In the genomic region with DNA sequence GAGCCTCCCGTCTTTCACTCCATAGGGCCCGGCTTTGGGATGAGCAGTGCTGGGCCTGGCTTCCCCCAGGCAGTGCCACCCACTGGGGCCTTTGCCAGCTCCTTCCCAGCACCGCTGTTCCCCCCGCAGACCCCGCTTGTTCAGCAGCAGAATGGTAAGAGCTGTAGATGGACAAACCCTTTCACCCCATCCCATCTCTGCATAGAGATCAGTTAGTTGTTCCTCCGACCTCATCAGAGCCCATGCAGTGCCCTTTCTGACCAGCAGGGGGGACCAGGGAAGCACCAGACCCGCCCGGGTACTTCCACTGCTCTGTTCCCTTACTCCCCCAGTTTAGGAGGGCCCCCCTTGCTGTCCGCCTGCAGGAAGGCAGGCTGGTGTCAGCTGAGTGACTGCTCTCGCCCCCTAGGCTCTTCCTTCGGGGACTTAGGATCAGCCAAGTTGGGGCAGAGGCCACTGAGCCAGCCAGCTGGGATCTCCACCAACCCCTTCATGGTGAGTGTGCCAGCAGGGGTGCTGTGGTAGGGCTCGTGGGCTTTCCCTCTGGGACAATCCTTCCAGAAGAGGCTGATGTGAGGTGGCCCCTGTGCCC, we compare ENCODE assay signal across 8 cellular contexts. TPM values are rescaled to one million over a fixed set of nuclear protein-coding genes. Genes with fewer than 3 reads are reported as not detected.
DNase-seq lines count a peak whose midpoint lies in the region; ATAC-seq and TF ChIP-seq lines count a peak whose summit lies in the region.

No MANE protein-coding gene starts in this region.

- H3K4me1 Mint-ChIP-seq in CD8-positive, alpha-beta T cell (ENCODE audit: low read depth) = peaks cover 30% of the 10 kb centered on the region
- H3K4me1 Mint-ChIP-seq in activated T-cell treated with anti-CD3 and anti-CD28 coated beads, Interleukin-2, amount 50 U/mL, for 72 hours (ENCODE audit: low read depth) = peaks cover 24% of the 10 kb centered on the region
- peaks cover 28% of the 10 kb centered on the region for H3K4me1 Mint-ChIP-seq in neural progenitor cell

- H3K27me3 ChIP-seq in CD8-positive, alpha-beta T cell (ENCODE audit: insufficient read depth, low read length) = no peaks in the 10 kb centered on the region
- no peaks in the 10 kb centered on the region for H3K27me3 ChIP-seq in neural progenitor cell
- no peaks in the 10 kb centered on the region for H3K27me3 ChIP-seq in thyroid gland

- H2AFZ ChIP-seq in neural progenitor cell (replicated peaks) = no peak overlapping the region

- H3K4me1 ChIP-seq in CD8-positive, alpha-beta T cell (ENCODE audit: insufficient read depth, low read length) = peaks cover 31% of the 10 kb centered on the region
- H3K4me1 ChIP-seq in neural progenitor cell (peaks cover 1% of the 10 kb centered on the region), thyroid gland (peaks cover 0 to 3% of the 10 kb centered on the region in 2 donors)

- WGBS in thyroid gland, 2 donors = 31 to 43% methylated on average over 10 to 11 of the region's 12 CpGs

- H3K27ac Mint-ChIP-seq in CD8-positive, alpha-beta T cell = no peak overlapping the region
- no peak overlapping the region for H3K27ac Mint-ChIP-seq in activated T-cell treated with anti-CD3 and anti-CD28 coated beads, Interleukin-2, amount 50 U/mL, for 72 hours
- H3K27ac Mint-ChIP-seq in neural progenitor cell = no peak overlapping the region

- peaks cover 5% of the 10 kb centered on the region for H3F3A ChIP-seq in neural progenitor cell (ENCODE audit: low read depth)

- peak; percentile 83 for ATAC-seq in CD8-positive, alpha-beta T cell
- ATAC-seq in activated T-cell treated with anti-CD3 and anti-CD28 coated beads, Interleukin-2, amount 50 U/mL, for 72 hours (replicated peaks in 1 of 2) = peak; percentile 55 to 56

- no peaks in the 10 kb centered on the region for H3K9me3 Mint-ChIP-seq in CD8-positive, alpha-beta T cell
- H3K9me3 Mint-ChIP-seq in activated T-cell treated with anti-CD3 and anti-CD28 coated beads, Interleukin-2, amount 50 U/mL, for 72 hours = no peaks in the 10 kb centered on the region
- H3K9me3 Mint-ChIP-seq in neural progenitor cell = peaks cover 2% of the 10 kb centered on the region

- TF ChIP-seq POLR2A in thyroid gland (IDR thresholded peaks at IDR 0.05) = no peak

- no peak overlapping the region for H3K4me3 Mint-ChIP-seq in CD8-positive, alpha-beta T cell
- H3K4me3 Mint-ChIP-seq in activated T-cell treated with anti-CD3 and anti-CD28 coated beads, Interleukin-2, amount 50 U/mL, for 72 hours = no peak overlapping the region
- peak overlapping the region; percentile 30 for H3K4me3 Mint-ChIP-seq in neural progenitor cell

- H3K4me3 ChIP-seq in CD8-positive, alpha-beta T cell (ENCODE audit: low read depth, low read length) = no peak overlapping the region
- H3K4me3 ChIP-seq in HFF-Myc (replicated peaks; ENCODE audit: low read depth, low read length) = no peak overlapping the region
- no peak overlapping the region for H3K4me3 ChIP-seq in neural progenitor cell
- no peak overlapping the region for H3K4me3 ChIP-seq in thyroid gland (replicated peaks in 1 of 3)

- peaks cover 31% of the 10 kb centered on the region for H3K36me3 Mint-ChIP-seq in CD8-positive, alpha-beta T cell
- H3K36me3 Mint-ChIP-seq in activated T-cell treated with anti-CD3 and anti-CD28 coated beads, Interleukin-2, amount 50 U/mL, for 72 hours (ENCODE audit: insufficient read depth in 2 of 2) = peaks cover 3 to 9% of the 10 kb centered on the region in 2 donors
- peaks cover 2% of the 10 kb centered on the region for H3K36me3 Mint-ChIP-seq in neural progenitor cell

- CTCF ChIA-PET in CD8-positive, alpha-beta T cell (lab: Charles Lee) = interaction anchor here (0.7 to 15.9 kb wide), 39 partner anchors 9 to 307 kb away, joined by 3 to 211 read pairs (median 5); a partner anchor contains a TSS

- intact Hi-C loops in CD8-positive, alpha-beta T cell (cut with DNase I, micrococcal nuclease) = loop anchor here (1.0 kb wide), 4 partner anchors 24 to 161 kb away; no protein-coding TSS in a partner anchor
- intact Hi-C loops in thyroid gland (cut with DNase I) = no loop called here

- H3K9me3 ChIP-seq in CD8-positive, alpha-beta T cell (ENCODE audit: low read length) = no peaks in the 10 kb centered on the region
- H3K9me3 ChIP-seq in neural progenitor cell (ENCODE audit: low read depth) (no peaks in the 10 kb centered on the region), thyroid gland (no peaks in the 10 kb centered on the region)

- H3K27ac ChIP-seq in CD8-positive, alpha-beta T cell (ENCODE audit: low read depth, low read length) = no peak overlapping the region
- no peak overlapping the region for H3K27ac ChIP-seq in neural progenitor cell
- no peak overlapping the region for H3K27ac ChIP-seq in thyroid gland

- H4K20me1 ChIP-seq in neural progenitor cell (ENCODE audit: low read depth) = peaks cover 2% of the 10 kb centered on the region

- H3K79me2 ChIP-seq in neural progenitor cell (ENCODE audit: low read depth) = no peaks in the 10 kb centered on the region

- H3K4me2 ChIP-seq in neural progenitor cell = no peak overlapping the region

- peak; percentile 85 for TF ChIP-seq CTCF in CD8-positive, alpha-beta T cell (IDR thresholded peaks at IDR 0.05)
- TF ChIP-seq CTCF in HFF-Myc (IDR thresholded peaks at IDR 0.05; ENCODE audit: low read depth, low read length, missing control alignments) = peak; percentile 99
- TF ChIP-seq CTCF in neural progenitor cell (IDR thresholded peaks at IDR 0.05) = peak; percentile 82
- peak; percentile 79 to 99 (median 95) for TF ChIP-seq CTCF in thyroid gland (IDR thresholded peaks at IDR 0.05)

- DNase-seq in CD8-positive, alpha-beta T cell = peak; percentile 76 to 93 (median 82)
- no peak for DNase-seq in HFF-Myc (ENCODE audit: extremely low read depth, low read depth)
- peak; percentile 83 to 84 for DNase-seq in activated T-cell treated with anti-CD3 and anti-CD28 coated beads, Interleukin-2, amount 50 U/mL, for 72 hours
- peak; percentile 72 for DNase-seq in fibroblast of peridontal ligament (ENCODE audit: extremely low read depth)
- DNase-seq in neural progenitor cell (ENCODE audit: low spot score) = peak; percentile 81
- DNase-seq in thyroid gland = peak; percentile 79 to 84
- no peak for DNase-seq in KG1 (lab: John Stamatoyannopoulos, UW)

- POLR2A ChIA-PET in CD8-positive, alpha-beta T cell (lab: Charles Lee) = interaction anchor here (0.6 to 1.8 kb wide), 6 partner anchors 8 to 142 kb away, joined by 3 to 8 read pairs (median 4); a partner anchor contains a TSS

- H3K36me3 ChIP-seq in CD8-positive, alpha-beta T cell (ENCODE audit: insufficient read depth, low read length) = peaks cover 13% of the 10 kb centered on the region
- H3K36me3 ChIP-seq in neural progenitor cell (no peaks in the 10 kb centered on the region), thyroid gland (peaks cover 0 to 6% of the 10 kb centered on the region in 2 donors)

- H3K9ac ChIP-seq in neural progenitor cell = no peak overlapping the region

- H3K27me3 Mint-ChIP-seq in CD8-positive, alpha-beta T cell (ENCODE audit: low read depth) = no peaks in the 10 kb centered on the region
- no peaks in the 10 kb centered on the region for H3K27me3 Mint-ChIP-seq in activated T-cell treated with anti-CD3 and anti-CD28 coated beads, Interleukin-2, amount 50 U/mL, for 72 hours (ENCODE audit: low read depth)
- H3K27me3 Mint-ChIP-seq in neural progenitor cell (ENCODE audit: insufficient read depth, low read depth) = peaks cover 2% of the 10 kb centered on the region

TF ChIP-seq in PFSK-1, 5 proteins besides CTCF, POLR2A, EP300 and RAD21 (continues in another document):
- TF ChIP-seq POLR2AphosphoS5 (IDR thresholded peaks at IDR 0.05; ENCODE audit: low read depth, low read length) = 0 out of 2 replicates have a peak, but pooled peaks have one; percentile 29

RNA-seq across cellular contexts. Expression of a gene that starts 9.8 kb away (rescaled TPM):
- 10 to 100 TPM; 30.2 to 30.5 TPM for total RNA-seq in CD8-positive, alpha-beta T cell
- polyA plus RNA-seq in PFSK-1 (2012; ENCODE audit: insufficient read length, low read depth) = 3.0 TPM
- 10 to 100 TPM; 21.4 to 23.4 TPM for total RNA-seq in activated T-cell treated with anti-CD3 and anti-CD28 coated beads, Interleukin-2, amount 50 U/mL, for 72 hours
- total RNA-seq in neural progenitor cell (ENCODE audit: low replicate concordance) = 1.5 TPM in 1 of 2 replicates, not detected in the other
- total RNA-seq in thyroid gland = 1 to 10 TPM in 2 of 4 donors, not detected in 2; 1.5 to 6.2 TPM

RNA-seq across cellular contexts. Expression of a gene that starts 22.0 kb away (rescaled TPM):
- total RNA-seq in CD8-positive, alpha-beta T cell = 100 to 1,000 TPM; 244 to 254 TPM
- polyA plus RNA-seq in PFSK-1 (2012; ENCODE audit: insufficient read length, low read depth) = 58.0 TPM
- total RNA-seq in activated T-cell treated with anti-CD3 and anti-CD28 coated beads, Interleukin-2, amount 50 U/mL, for 72 hours = 100 to 1,000 TPM; 144 to 154 TPM
- total RNA-seq in neural progenitor cell (ENCODE audit: low replicate concordance) (4.5 and 55.9 TPM in 2 replicates), thyroid gland (100 to 1,000 TPM in 1 of 4 donors, 10 to 100 TPM in 3; 55.0 to 107 (median 76.6) TPM)

RNA-seq across cellular contexts. Expression of a gene that starts 22.2 kb away (rescaled TPM):
- total RNA-seq in CD8-positive, alpha-beta T cell = under 1 TPM; 0.30 to 0.53 TPM
- 0.98 TPM for polyA plus RNA-seq in PFSK-1 (2012; ENCODE audit: insufficient read length, low read depth)
- total RNA-seq in activated T-cell treated with anti-CD3 and anti-CD28 coated beads, Interleukin-2, amount 50 U/mL, for 72 hours = 1 to 10 TPM; 2.1 to 3.6 TPM
- total RNA-seq in neural progenitor cell (ENCODE audit: low replicate concordance) (1.2 and 2.5 TPM in 2 replicates), thyroid gland (under 1 TPM; 0.13 to 0.88 (median 0.50) TPM)

RNA-seq across cellular contexts. Expression of a gene that starts 24.9 kb away (rescaled TPM):
- total RNA-seq in CD8-positive, alpha-beta T cell = 1 to 10 TPM; 4.4 to 6.3 TPM
- polyA plus RNA-seq in PFSK-1 (2012; ENCODE audit: insufficient read length, low read depth) = 29.7 TPM
- 10 to 100 TPM; 35.5 to 53.7 TPM for total RNA-seq in activated T-cell treated with anti-CD3 and anti-CD28 coated beads, Interleukin-2, amount 50 U/mL, for 72 hours
- total RNA-seq in neural progenitor cell (ENCODE audit: low replicate concordance) (1.2 and 5.6 TPM in 2 replicates), thyroid gland (10 to 100 TPM; 26.1 to 34.6 (median 28.0) TPM)

RNA-seq across cellular contexts. Expression of a gene that starts 38.3 kb away (rescaled TPM):
- total RNA-seq in CD8-positive, alpha-beta T cell = 1 to 10 TPM; 7.9 to 8.0 TPM
- polyA plus RNA-seq in PFSK-1 (2012; ENCODE audit: insufficient read length, low read depth) = 617 TPM
- total RNA-seq in activated T-cell treated with anti-CD3 and anti-CD28 coated beads, Interleukin-2, amount 50 U/mL, for 72 hours = 10 to 100 TPM; 12.9 to 13.7 TPM
- total RNA-seq in neural progenitor cell (ENCODE audit: low replicate concordance) (6.6 and 8.5 TPM in 2 replicates), thyroid gland (10 to 100 TPM; 12.9 to 36.3 (median 22.1) TPM)

Comparison
In these comparisons a context has a peak if more than half of its experiments do, and no peak if none do; other contexts are left out.
1. DNase-seq: peak in CD8-positive, alpha-beta T cell (7 of 7), activated T-cell treated with anti-CD3 and anti-CD28 coated beads, Interleukin-2, amount 50 U/mL, for 72 hours (2 of 2), fibroblast of peridontal ligament (single experiment), neural progenitor cell (single experiment) and thyroid gland (2 of 2); none in HFF-Myc (single experiment) and KG1 (single experiment).
2. Peak in every context shown above with its lines, with median percentiles within 50 percentile points of each other: CTCF ChIP-seq.